Comparison of ENCODE assay signal across 8 cellular contexts in genomic region chr4:113762851-113763172, GRCh38. TPM values are rescaled to one million over a fixed set of nuclear protein-coding genes. Genes with fewer than 3 reads are reported as not detected.
DNase-seq lines count a peak whose midpoint lies in the region; ATAC-seq and TF ChIP-seq lines count a peak whose summit lies in the region.

No MANE protein-coding gene starts in this region.

- intact Hi-C loops in activated CD4-positive, alpha-beta T cell treated with anti-CD3 and anti-CD28 coated beads, Interleukin-2, amount 10 ng/mL, durations not matched to agents 24 days and 14 days (cut with micrococcal nuclease) = loop anchor here (1.0 to 2.0 kb wide), 13 partner anchors 33 to 1126 kb away; partner anchors contain the start of genes LARP7 and ZGRF1
- intact Hi-C loops in lower leg skin (cut with DNase I; ENCODE audit: low total_unique reads) = loop anchor here (10.0 kb wide), 1 partner anchor 358 kb away; no protein-coding TSS in a partner anchor

- no peaks in the 10 kb centered on the region for H3K27me3 ChIP-seq in kidney epithelial cell (ENCODE audit: control insufficient read depth, insufficient read depth, low read length)

- peak overlapping the region; percentile 95 for H3K27ac ChIP-seq in temporal lobe (ENCODE audit: low read depth, low read length)

- ATAC-seq in activated naive CD8-positive, alpha-beta T cell treated with anti-CD3 and anti-CD28 coated beads, Interleukin-2, amount 10 ng/mL, durations not matched to agents 7 days and 5 days (ENCODE audit: low read depth) = no peak
- ATAC-seq in HG03520 (IDR thresholded peaks at IDR 0.05; ENCODE audit: unreplicated experiment) = no peak
- ATAC-seq in HG02840 (IDR thresholded peaks at IDR 0.05; ENCODE audit: low FRiP score, unreplicated experiment) = no peak

- H3K9me3 Mint-ChIP-seq in activated CD4-positive, alpha-beta T cell treated with anti-CD3 and anti-CD28 coated beads, Interleukin-2, amount 10 ng/mL, durations not matched to agents 24 days and 14 days = no peaks in the 10 kb centered on the region
- no peaks in the 10 kb centered on the region for H3K9me3 Mint-ChIP-seq in activated naive CD8-positive, alpha-beta T cell treated with anti-CD3 and anti-CD28 coated beads, Interleukin-2, amount 10 ng/mL, durations not matched to agents 7 days and 5 days

- peak overlapping the region; percentile 95 for H3K4me3 Mint-ChIP-seq in activated CD4-positive, alpha-beta T cell treated with anti-CD3 and anti-CD28 coated beads, Interleukin-2, amount 10 ng/mL, durations not matched to agents 24 days and 14 days
- peak overlapping the region; percentile 90 for H3K4me3 Mint-ChIP-seq in activated naive CD8-positive, alpha-beta T cell treated with anti-CD3 and anti-CD28 coated beads, Interleukin-2, amount 10 ng/mL, durations not matched to agents 7 days and 5 days

- POLR2A ChIA-PET in activated naive CD8-positive, alpha-beta T cell treated with anti-CD3 and anti-CD28 coated beads, Interleukin-2, amount 10 ng/mL, durations not matched to agents 7 days and 5 days (lab: Charles Lee) = interaction anchor here (1.4 to 3.6 kb wide), 3 partner anchors 10 to 215 kb away, joined by 3 to 23 read pairs (median 17); no protein-coding TSS in a partner anchor

- H3K27ac Mint-ChIP-seq in activated CD4-positive, alpha-beta T cell treated with anti-CD3 and anti-CD28 coated beads, Interleukin-2, amount 10 ng/mL, durations not matched to agents 24 days and 14 days = peak overlapping the region; percentile 99
- H3K27ac Mint-ChIP-seq in activated naive CD8-positive, alpha-beta T cell treated with anti-CD3 and anti-CD28 coated beads, Interleukin-2, amount 10 ng/mL, durations not matched to agents 7 days and 5 days = peak overlapping the region; percentile 98

- H3K36me3 ChIP-seq in kidney epithelial cell (ENCODE audit: control insufficient read depth, insufficient read depth, low read length) = no peaks in the 10 kb centered on the region

- no peak for DNase-seq in activated CD4-positive, alpha-beta T cell treated with anti-CD3 and anti-CD28 coated beads, Interleukin-2, amount 10 ng/mL, durations not matched to agents 24 days and 14 days
- DNase-seq in activated CD4-positive, alpha-beta T cell treated with anti-CD3 and anti-CD28 coated beads for 48 hours = no peak
- DNase-seq in activated naive CD8-positive, alpha-beta T cell treated with anti-CD3 and anti-CD28 coated beads, Interleukin-2, amount 10 ng/mL, durations not matched to agents 7 days and 5 days = no peak
- no peak for DNase-seq in kidney epithelial cell (ENCODE audit: low read depth)
- no peak for DNase-seq in lower leg skin (ENCODE audit: low spot score in 2 of 2)

- WGBS in lower leg skin, 2 donors = 2 to 4% methylated on average over 8 of the region's 8 CpGs

- peak overlapping the region; percentile 38 for H3K4me3 ChIP-seq in kidney epithelial cell (ENCODE audit: low read depth, low read length)
- no peak overlapping the region for H3K4me3 ChIP-seq in lower leg skin (ENCODE audit: low read depth, poor library complexity, severe bottlenecking)

- TF ChIP-seq POLR2A in lower leg skin (IDR thresholded peaks at IDR 0.05) = no peak

- TF ChIP-seq CTCF in kidney epithelial cell (IDR thresholded peaks at IDR 0.05; ENCODE audit: insufficient read depth, low read length, poor library complexity, severe bottlenecking) = no peak
- no peak for TF ChIP-seq CTCF in lower leg skin (IDR thresholded peaks at IDR 0.05)

- peaks cover 43% of the 10 kb centered on the region for H3K4me1 Mint-ChIP-seq in activated CD4-positive, alpha-beta T cell treated with anti-CD3 and anti-CD28 coated beads, Interleukin-2, amount 10 ng/mL, durations not matched to agents 24 days and 14 days
- H3K4me1 Mint-ChIP-seq in activated naive CD8-positive, alpha-beta T cell treated with anti-CD3 and anti-CD28 coated beads, Interleukin-2, amount 10 ng/mL, durations not matched to agents 7 days and 5 days = peaks cover 20% of the 10 kb centered on the region

- H3K27me3 Mint-ChIP-seq in activated CD4-positive, alpha-beta T cell treated with anti-CD3 and anti-CD28 coated beads, Interleukin-2, amount 10 ng/mL, durations not matched to agents 24 days and 14 days = peaks cover 3% of the 10 kb centered on the region
- H3K27me3 Mint-ChIP-seq in activated naive CD8-positive, alpha-beta T cell treated with anti-CD3 and anti-CD28 coated beads, Interleukin-2, amount 10 ng/mL, durations not matched to agents 7 days and 5 days = no peaks in the 10 kb centered on the region

- H3K36me3 Mint-ChIP-seq in activated CD4-positive, alpha-beta T cell treated with anti-CD3 and anti-CD28 coated beads, Interleukin-2, amount 10 ng/mL, durations not matched to agents 24 days and 14 days (ENCODE audit: low read depth) = peaks cover 18% of the 10 kb centered on the region
- H3K36me3 Mint-ChIP-seq in activated naive CD8-positive, alpha-beta T cell treated with anti-CD3 and anti-CD28 coated beads, Interleukin-2, amount 10 ng/mL, durations not matched to agents 7 days and 5 days = peaks cover 7% of the 10 kb centered on the region

RNA-seq across cellular contexts. Expression of gene CAMK2D, which starts 1.3 kb away (rescaled TPM):
- total RNA-seq in activated CD4-positive, alpha-beta T cell treated with anti-CD3 and anti-CD28 coated beads, Interleukin-2, amount 10 ng/mL, durations not matched to agents 24 days and 14 days = 63.8 and 69.3 TPM in 2 replicates
- total RNA-seq in activated naive CD8-positive, alpha-beta T cell treated with anti-CD3 and anti-CD28 coated beads, Interleukin-2, amount 10 ng/mL, durations not matched to agents 7 days and 5 days = 10 to 100 TPM; 34.8 to 35.5 TPM
- total RNA-seq in kidney epithelial cell (28.1 and 36.2 TPM in 2 replicates), temporal lobe (57.3 TPM), lower leg skin (10 to 100 TPM; 25.2 to 40.7 (median 32.7) TPM)
